ENCODE assay signal across 17 cellular contexts in the genomic region with DNA sequence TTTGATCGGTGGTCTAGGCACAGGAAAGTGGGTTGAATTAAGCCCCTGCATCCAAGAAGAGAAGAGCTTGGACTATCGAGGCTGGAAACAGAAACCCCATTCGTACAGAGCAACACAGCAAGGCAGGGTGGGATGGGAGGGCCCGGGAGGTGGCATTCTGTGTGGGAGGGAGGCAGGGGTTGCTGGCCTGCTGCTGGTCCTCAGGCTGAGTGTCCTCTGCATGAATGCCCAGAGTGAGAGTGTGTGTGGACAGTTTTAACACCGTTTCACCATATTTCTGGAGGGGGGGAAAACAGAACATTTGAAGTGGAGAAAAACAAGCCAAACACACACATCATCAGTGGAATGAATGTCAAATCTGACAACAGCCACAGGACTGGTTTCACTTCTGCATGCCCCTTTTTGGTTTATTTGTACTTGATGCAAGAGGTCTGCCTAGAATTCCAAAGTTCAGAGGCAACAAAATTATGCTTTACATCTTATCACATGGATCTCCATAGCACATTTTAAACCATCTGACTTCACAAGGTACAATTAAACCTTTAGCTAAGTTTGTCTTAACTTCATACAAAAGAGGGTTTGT. TPM values are rescaled to one million over a fixed set of nuclear protein-coding genes. Genes with fewer than 3 reads are reported as not detected.
DNase-seq lines count a peak whose midpoint lies in the region; ATAC-seq, FAIRE-seq and TF ChIP-seq lines count a peak whose summit lies in the region.
"Had no signal": no experiment of that assay in that cellular context is flagged by ENCODE, and none has a peak within 500 bp of the region (broad histone marks: within the 10 kb centered on the region; RNA-seq: fewer than 3 reads in every experiment).

No MANE protein-coding gene starts in this region.

- no peak for TF ChIP-seq CTCF in esophagus muscularis mucosa (IDR thresholded peaks at IDR 0.05)

- H3K9me3 ChIP-seq in esophagus muscularis mucosa = no peaks in the 10 kb centered on the region
- H3K9me3 ChIP-seq: BLaER1, thoracic aorta had no signal

- no peak for TF ChIP-seq POLR2A in esophagus muscularis mucosa (IDR thresholded peaks at IDR 0.05; ENCODE audit: low read depth)

- no peak for TF ChIP-seq EP300 in esophagus muscularis mucosa (IDR thresholded peaks at IDR 0.05)

- peaks cover 0 to 9% (median 0%) of the 10 kb centered on the region in 4 donors for H3K36me3 ChIP-seq in esophagus muscularis mucosa
- H3K36me3 ChIP-seq: BLaER1, thoracic aorta had no signal

- FAIRE-seq in RCC 7860 (lab: Jason Lieb, UNC) = no peak

- WGBS in esophagus muscularis mucosa = 72% methylated on average over 5 of the region's 5 CpGs

- no peaks in the 10 kb centered on the region for H3K27me3 ChIP-seq in esophagus muscularis mucosa
- H3K27me3 ChIP-seq: BLaER1 had no signal

- H3K4me3 ChIP-seq in esophagus muscularis mucosa = no peak overlapping the region
- H3K4me3 ChIP-seq: BLaER1, thoracic aorta had no signal

- DNase-seq in esophagus muscularis mucosa (ENCODE audit: extremely low spot score) = peak; percentile 89
- DNase-seq in GM19238 (ENCODE audit: insufficient read length, low spot score) = no peak
- no peak for DNase-seq in RCC 7860 (ENCODE audit: low spot score)
- DNase-seq in Right ventricle myocardium superior = no peak
- no peak for DNase-seq in activated CD8-positive, alpha-beta memory T cell treated with anti-CD3 and anti-CD28 coated beads, Interleukin-2, amount 50 U/mL, for 48 hours
- DNase-seq: GDM1, glutamatergic neuron, mesendoderm, NCI-H1436, T1000 had no signal

- H3K4me1 ChIP-seq in esophagus muscularis mucosa = no peaks in the 10 kb centered on the region
- H3K4me1 ChIP-seq: BLaER1 had no signal

- ATAC-seq in GM18858 (IDR thresholded peaks at IDR 0.05; ENCODE audit: unreplicated experiment) (peak; percentile 83), GM21825 (IDR thresholded peaks at IDR 0.05; ENCODE audit: unreplicated experiment) (peak; percentile 80), HG03469 (IDR thresholded peaks at IDR 0.05; ENCODE audit: unreplicated experiment) (peak; percentile 88), Right ventricle myocardium superior (ENCODE audit: poor library complexity) (no peak)
- ATAC-seq: Panc1 had no signal

- intact Hi-C loops in esophagus muscularis mucosa (cut with DNase I) (no loop called here), Right ventricle myocardium superior (cut with DNase I) (no loop called here)

- no peak overlapping the region for H3K27ac ChIP-seq in esophagus muscularis mucosa (replicated peaks in 1 of 4)
- H3K27ac ChIP-seq: BLaER1, thoracic aorta had no signal

RNA-seq across cellular contexts. Expression of gene ENO4, which starts 11.1 kb away (rescaled TPM):
- 1 to 10 TPM in 1 of 4 donors, under 1 TPM in 2, not detected in 1; 0.17 to 1.1 (median 0.29) TPM for total RNA-seq in esophagus muscularis mucosa
- total RNA-seq in Right ventricle myocardium superior = 0.46 TPM
- total RNA-seq: HT1080 had no signal
